Comparison of ENCODE assay signal across 8 cellular contexts in genomic region chr7:6589829-6590644, GRCh38. TPM values are rescaled to one million over a fixed set of nuclear protein-coding genes. Genes with fewer than 3 reads are reported as not detected.
DNase-seq lines count a peak whose midpoint lies in the region; ATAC-seq and TF ChIP-seq lines count a peak whose summit lies in the region.

INTS15 (plus strand) TSS chr7:6590021; CDS start chr7:6590284, 263 bp downstream.

- H3K4me1 Mint-ChIP-seq in natural killer cell, result peaks cover 8 to 18% of the 10 kb centered on the region in 2 donors

- peaks cover 10% of the 10 kb centered on the region for H3K79me2 ChIP-seq in fibroblast of lung (ENCODE audit: control insufficient read depth, insufficient read depth, low read length)

- H3K27ac ChIP-seq in HUES48 (ENCODE audit: low read depth, low read length) (peak within 1 kb of the TSS; percentile 71), Peyer's patch (peak within 1 kb of the TSS; percentile 77 to 97 (median 89)), fibroblast of lung (ENCODE audit: insufficient read depth, low read length) (peak within 1 kb of the TSS; percentile 61)

- ATAC-seq in GM21423 (IDR thresholded peaks at IDR 0.05; ENCODE audit: unreplicated experiment) (peak; percentile 85), natural killer cell (peak; percentile 87 to 98 (median 89))

- no peaks in the 10 kb centered on the region for H3K27me3 ChIP-seq in HUES48 (ENCODE audit: control insufficient read depth, insufficient read depth, low read length)
- no peaks in the 10 kb centered on the region for H3K27me3 ChIP-seq in Peyer's patch
- H3K27me3 ChIP-seq in fibroblast of lung (ENCODE audit: control insufficient read depth, insufficient read depth, low read length), result no peaks in the 10 kb centered on the region

- no peaks in the 10 kb centered on the region for H3K9me3 Mint-ChIP-seq in natural killer cell

- DNase-seq in DMS79 (lab: John Stamatoyannopoulos, UW) (peak; percentile 30), Peyer's patch (peak; percentile 71 to 88 (median 88)), activated T-helper 1 cell treated with Interleukin-2 at 50 U/mL for 16 hours (ENCODE audit: low read depth) (peak; percentile 78), fibroblast of lung (ENCODE audit: low read depth in 2 of 2) (peak; percentile 77 to 82), natural killer cell (peak; percentile 88)
- DNase-seq in stimulated activated naive CD4-positive, alpha-beta T cell treated with Interleukin-2 at 50 U/mL for 16 hours (lab: John Stamatoyannopoulos, UW), result peak; percentile 76

- H3K4me3 ChIP-seq in HUES48 (ENCODE audit: low read depth, low read length), result peak within 1 kb of the TSS; percentile 99
- H3K4me3 ChIP-seq in Peyer's patch, result peak within 1 kb of the TSS; percentile 59 to 90 (median 76)
- peak within 1 kb of the TSS; percentile 73 to 93 (median 88) for H3K4me3 ChIP-seq in fibroblast of lung (replicated peaks in 1 of 4; ENCODE audit: control extremely low read depth in 1 of 4, insufficient read depth in 1 of 4, low read depth in 3 of 4, low read length in 4 of 4)

- H2AFZ ChIP-seq in fibroblast of lung (ENCODE audit: low read length), result peak within 1 kb of the TSS; percentile 97

- H3K27ac Mint-ChIP-seq in natural killer cell, result peak within 1 kb of the TSS; percentile 92 to 93

- peak; percentile 70 to 98 (median 94) for TF ChIP-seq CTCF in Peyer's patch (IDR thresholded peaks at IDR 0.05)
- TF ChIP-seq CTCF in fibroblast of lung (conservative IDR thresholded peaks at IDR 0.05 in 1 of 2, IDR thresholded peaks at IDR 0.05 in 1 of 2; ENCODE audit: low read depth in 1 of 2, low read length in 2 of 2), result peak; percentile 29 to 39
- TF ChIP-seq CTCF in natural killer cell (IDR thresholded peaks at IDR 0.05), result peak; percentile 69

- H3K4me1 ChIP-seq in HUES48 (ENCODE audit: control insufficient read depth, insufficient read depth, low read length) (0 out of 2 replicates have a peak, but pooled peaks cover 2% of the 10 kb centered on the region), Peyer's patch (peaks cover 0 to 17% (median 11%) of the 10 kb centered on the region in 4 donors), fibroblast of lung (ENCODE audit: control insufficient read depth, extremely low read depth, insufficient read depth, low read length) (no peaks in the 10 kb centered on the region)

- peak in 1 of 2 donors; percentile 88 for TF ChIP-seq POLR2A in Peyer's patch (IDR thresholded peaks at IDR 0.05)

- no peaks in the 10 kb centered on the region for H3K9me3 ChIP-seq in HUES48 (ENCODE audit: control insufficient read depth, insufficient read depth, low read length)
- H3K9me3 ChIP-seq in Peyer's patch, result no peaks in the 10 kb centered on the region
- H3K9me3 ChIP-seq in fibroblast of lung (ENCODE audit: control insufficient read depth, insufficient read depth, low read depth, low read length), result no peaks in the 10 kb centered on the region

- peak within 1 kb of the TSS; percentile 72 for H3K4me2 ChIP-seq in fibroblast of lung (ENCODE audit: extremely low read depth, insufficient read depth, low read length)

- H3K36me3 ChIP-seq in HUES48 (ENCODE audit: control insufficient read depth, insufficient read depth, low read length) (peaks cover 63% of the 10 kb centered on the region), Peyer's patch (peaks cover 0 to 45% (median 0%) of the 10 kb centered on the region in 3 donors), fibroblast of lung (ENCODE audit: control insufficient read depth, insufficient read depth, low read length) (peaks cover 6% of the 10 kb centered on the region)

- H3K4me3 Mint-ChIP-seq in natural killer cell, result peak within 1 kb of the TSS; percentile 92

- intact Hi-C loops in natural killer cell (cut with micrococcal nuclease), result loop anchor here (1.0 kb wide), 2 partner anchors 13 to 47 kb away; partner anchors contain the start of genes ZDHHC4 and ZNF316

- H3K27me3 Mint-ChIP-seq in natural killer cell (ENCODE audit: low read depth in 2 of 2), result no peaks in the 10 kb centered on the region

- H3K9ac ChIP-seq in HUES48 (ENCODE audit: low read depth, low read length) (peak within 1 kb of the TSS; percentile 81), fibroblast of lung (ENCODE audit: insufficient read depth, low read length) (peak within 1 kb of the TSS; percentile 77)

- peaks cover 3% of the 10 kb centered on the region for H3K36me3 Mint-ChIP-seq in natural killer cell

- no peaks in the 10 kb centered on the region for H4K20me1 ChIP-seq in fibroblast of lung (ENCODE audit: control insufficient read depth, extremely low read depth, insufficient read depth, low read length)

RNA-seq across cellular contexts. Expression of gene INTS15, which starts in this region (rescaled TPM):
- 10 to 100 TPM; 34.0 to 95.7 (median 53.0) TPM for total RNA-seq in Peyer's patch
- total RNA-seq in fibroblast of lung, result 7.1 and 9.0 TPM in 2 replicates
- polyA plus RNA-seq in fibroblast of lung, result 11.7 and 18.3 TPM in 2 replicates
- polyA plus RNA-seq in fibroblast of lung (2012), result 11.0 and 15.5 TPM in 2 replicates
- 18.2 and 20.6 TPM in 2 replicates for polyA minus RNA-seq in fibroblast of lung (ENCODE audit: low replicate concordance)
- total RNA-seq in natural killer cell, result 10 to 100 TPM; 47.5 to 70.1 (median 60.7) TPM

Comparison
In these comparisons a context has a peak if more than half of its experiments do, and no peak if none do; other contexts are left out.
1. Peak in every context shown above with its lines: DNase-seq, ATAC-seq, H3K4me3 ChIP-seq and H3K27ac ChIP-seq.
2. DNase-seq: peak in every context shown above with its lines; median percentile 88 in Peyer's patch; 88 in natural killer cell; 80 in fibroblast of lung; 78 in activated T-helper 1 cell treated with Interleukin-2 at 50 U/mL for 16 hours; 76 in stimulated activated naive CD4-positive, alpha-beta T cell treated with Interleukin-2 at 50 U/mL for 16 hours; 30 in DMS79.
3. CTCF ChIP-seq: peak in every context shown above with its lines; median percentile 94 in Peyer's patch; 69 in natural killer cell; 34 in fibroblast of lung.